In the genomic region with DNA sequence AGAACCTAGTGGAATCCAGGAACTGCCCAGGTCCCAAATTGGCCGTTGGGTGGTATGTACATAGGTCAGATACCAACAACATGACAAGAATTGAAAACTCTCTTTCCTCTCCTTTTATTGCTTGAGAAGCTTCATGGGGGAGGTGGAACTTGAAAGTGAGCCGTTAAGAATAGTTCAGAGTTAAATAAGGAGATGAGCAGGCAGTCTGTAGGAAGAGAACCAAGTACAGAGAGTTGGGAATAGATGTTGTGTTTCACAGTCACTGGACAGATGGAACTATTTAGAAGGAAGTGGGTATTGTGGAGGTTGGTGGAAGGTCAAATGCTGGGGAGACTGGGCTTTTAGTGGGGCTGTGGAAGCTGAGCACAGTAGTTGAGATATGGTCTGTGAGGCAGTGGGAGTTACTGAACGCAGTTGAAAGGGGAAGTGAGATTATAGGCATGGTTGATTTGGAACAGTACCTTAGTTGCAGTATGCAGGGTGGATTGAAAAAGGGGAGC, we compare ENCODE assay signal across 11 cellular contexts. TPM values are rescaled to one million over a fixed set of nuclear protein-coding genes. Genes with fewer than 3 reads are reported as not detected.
DNase-seq lines count a peak whose midpoint lies in the region; ATAC-seq, FAIRE-seq and TF ChIP-seq lines count a peak whose summit lies in the region.
"Had no signal": no experiment of that assay in that cellular context is flagged by ENCODE, and none has a peak within 500 bp of the region (broad histone marks: within the 10 kb centered on the region; RNA-seq: fewer than 3 reads in every experiment).

No MANE protein-coding gene starts in this region.

- intact Hi-C loops in HepG2 (cut with micrococcal nuclease; ENCODE audit: unreplicated experiment) = no loop called here
- intact Hi-C loops in psoas muscle (cut with DNase I) = no loop called here

- no peaks in the 10 kb centered on the region for H3K4me1 ChIP-seq in HepG2 (ENCODE audit: insufficient read depth, low read length)
- H3K4me1 ChIP-seq in psoas muscle = no peaks in the 10 kb centered on the region

- no peak for FAIRE-seq in HepG2 (lab: Jason Lieb, UNC)

- no peaks in the 10 kb centered on the region for H3K79me2 ChIP-seq in HepG2 (ENCODE audit: insufficient read depth, low read length)

- H3K4me2 ChIP-seq in HepG2 (ENCODE audit: low read depth, low read length) = no peak overlapping the region

- in situ Hi-C loops in HepG2 (cut with HindIII; ENCODE audit: extremely low pct_ligation_motif_present, low pct_unique_long_range_greater_than_20kb) = no loop called here

- H3K4me3 ChIP-seq in GM12864 (ENCODE audit: low read depth, low read length) (peak overlapping the region; percentile 0; the same call in 1 of the 2 replicates), HepG2 (replicated peaks in 1 of 3; ENCODE audit: insufficient read depth in 1 of 3, low read depth in 2 of 3, low read length in 3 of 3) (no peak overlapping the region), psoas muscle (no peak overlapping the region)

- H3K27me3 ChIP-seq in HepG2 (ENCODE audit: control insufficient read depth in 1 of 2, insufficient read depth in 2 of 2, low read length in 2 of 2) = no peaks in the 10 kb centered on the region
- no peaks in the 10 kb centered on the region for H3K27me3 ChIP-seq in psoas muscle (ENCODE audit: insufficient read depth in 3 of 3, low read length in 2 of 3)

- CTCF ChIA-PET in HepG2 (lab: Yijun Ruan, JAX; ENCODE audit: low intra/inter-chr PET ratio, low total read pairs) = no interaction called here

- TF ChIP-seq EP300 in HepG2 (IDR thresholded peaks at IDR 0.05; ENCODE audit: low read depth in 2 of 2, low read length in 2 of 2) = no peak
- no peak for TF ChIP-seq EP300 in HepG2 (CRISPR knock-in tag; IDR thresholded peaks at IDR 0.05; ENCODE audit: borderline replicate concordance)

- H4K20me1 ChIP-seq in HepG2 (ENCODE audit: insufficient read depth, low read length) = no peaks in the 10 kb centered on the region

- WGBS in HepG2 (ENCODE audit: low lambda C conversion rate) = 10% methylated on average over 3 of the region's 3 CpGs
- 70 to 71% (median 70%) methylated on average over 3 of the region's 3 CpGs for WGBS in psoas muscle, 3 donors

- TF ChIP-seq CTCF in GM12864 (IDR thresholded peaks at IDR 0.05; ENCODE audit: low read depth, low read length, missing control alignments) = no peak
- no peak for TF ChIP-seq CTCF in HepG2 (CRISPR knock-in tag; IDR thresholded peaks at IDR 0.05)
- no peak for TF ChIP-seq CTCF in psoas muscle (IDR thresholded peaks at IDR 0.05)

- no peaks in the 10 kb centered on the region for H3K36me3 ChIP-seq in HepG2 (replicated peaks in 1 of 2; ENCODE audit: control insufficient read depth in 1 of 2, insufficient read depth in 2 of 2, low read length in 2 of 2)
- no peaks in the 10 kb centered on the region for H3K36me3 ChIP-seq in psoas muscle (ENCODE audit: insufficient read depth in 1 of 2, low read depth in 1 of 2)

- ATAC-seq in GM19455 (IDR thresholded peaks at IDR 0.05; ENCODE audit: unreplicated experiment) (peak; percentile 98), HG03025 (IDR thresholded peaks at IDR 0.05; ENCODE audit: low FRiP score, unreplicated experiment) (peak; percentile 96), HepG2 (no peak), psoas muscle (no peak)

- no peak for TF ChIP-seq POLR2A in HepG2 (IDR thresholded peaks at IDR 0.05; ENCODE audit: insufficient read depth in 1 of 2, low read depth in 2 of 2, low read length in 2 of 2)

- peak; percentile 90 for DNase-seq in GM12864 (ENCODE audit: low read depth)
- peak; percentile 58 to 85 for DNase-seq in NOMO-1 (lab: John Stamatoyannopoulos, UW; ENCODE audit: unreplicated experiment in 2 of 2)
- no peak for DNase-seq in HepG2 (ENCODE audit: low spot score)
- DNase-seq in T1000 (lab: John Stamatoyannopoulos, UW) = no peak
- DNase-seq in psoas muscle = no peak
- DNase-seq in HuH-7 (ENCODE audit: low spot score) = no peak
- DNase-seq: effector CD4-positive, alpha-beta T cell; NCI-H187 treated with DMSO at 0.1 percent for 48 hours; occipital lobe had no signal

- H3K9ac ChIP-seq in HepG2 (ENCODE audit: insufficient read depth, low read depth, low read length) = no peak overlapping the region

- no peak overlapping the region for H2AFZ ChIP-seq in HepG2 (ENCODE audit: low read length)

- H3K9me3 ChIP-seq in HepG2 (ENCODE audit: low read length) (0 out of 2 replicates have a peak, but pooled peaks cover 15% of the 10 kb centered on the region), psoas muscle (peaks cover 10% of the 10 kb centered on the region)

- BruUV-seq in HepG2 (replicated peaks; lab: Mats Ljungman, UMichigan) = no TSS peak

- POLR2A ChIA-PET in HepG2 (lab: Yijun Ruan, JAX) = no interaction called here

- H3K27ac ChIP-seq in HepG2 (ENCODE audit: extremely low read length, insufficient read depth, low read length) (no peak overlapping the region), psoas muscle (no peak overlapping the region)

- no peak for TF ChIP-seq RAD21 in HepG2 (CRISPR knock-in tag; IDR thresholded peaks at IDR 0.05)

TF ChIP-seq in HepG2, 621 proteins besides CTCF, POLR2A, EP300 and RAD21 (continues in another document):
- TF ChIP-seq TRIM24 (CRISPR knock-in tag; IDR thresholded peaks at IDR 0.05) (no peak), ZNF678 (CRISPR knock-in tag; IDR thresholded peaks at IDR 0.05) (no peak), NFYB (CRISPR knock-in tag; IDR thresholded peaks at IDR 0.05) (no peak), ZNF256 (CRISPR knock-in tag; conservative IDR thresholded peaks at IDR 0.05) (no peak), XRCC5 (optimal IDR thresholded peaks at IDR 0.05; ENCODE audit: low read length) (no peak), SALL2 (CRISPR knock-in tag; IDR thresholded peaks at IDR 0.05) (no peak), SIN3B (IDR thresholded peaks at IDR 0.05; ENCODE audit: low read length) (no peak), POLR2G (IDR thresholded peaks at IDR 0.05; ENCODE audit: low read depth, low read length) (no peak), HDAC2 (CRISPR knock-in tag; IDR thresholded peaks at IDR 0.05) (no peak), ATAD3A (CRISPR knock-in tag; IDR thresholded peaks at IDR 0.05) (no peak), HNRNPL (IDR thresholded peaks at IDR 0.05; ENCODE audit: low read depth, low read length) (no peak), NR2F6 (IDR thresholded peaks at IDR 0.05) (no peak), NR2F6 (CRISPR knock-in tag; IDR thresholded peaks at IDR 0.05) (no peak), YEATS4 (CRISPR knock-in tag; IDR thresholded peaks at IDR 0.05; ENCODE audit: borderline replicate concordance) (no peak), ZNF747 (CRISPR knock-in tag; IDR thresholded peaks at IDR 0.05; ENCODE audit: borderline replicate concordance) (no peak), TBX3 (IDR thresholded peaks at IDR 0.05; ENCODE audit: borderline replicate concordance) (no peak), HOXA3 (CRISPR knock-in tag; IDR thresholded peaks at IDR 0.05) (no peak)
- TF ChIP-seq, protein P1, sequence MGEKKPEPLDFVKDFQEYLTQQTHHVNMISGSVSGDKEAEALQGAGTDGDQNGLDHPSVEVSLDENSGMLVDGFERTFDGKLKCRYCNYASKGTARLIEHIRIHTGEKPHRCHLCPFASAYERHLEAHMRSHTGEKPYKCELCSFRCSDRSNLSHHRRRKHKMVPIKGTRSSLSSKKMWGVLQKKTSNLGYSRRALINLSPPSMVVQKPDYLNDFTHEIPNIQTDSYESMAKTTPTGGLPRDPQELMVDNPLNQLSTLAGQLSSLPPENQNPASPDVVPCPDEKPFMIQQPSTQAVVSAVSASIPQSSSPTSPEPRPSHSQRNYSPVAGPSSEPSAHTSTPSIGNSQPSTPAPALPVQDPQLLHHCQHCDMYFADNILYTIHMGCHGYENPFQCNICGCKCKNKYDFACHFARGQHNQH (CRISPR knock-in tag; IDR thresholded peaks at IDR 0.05) = no peak
- TF ChIP-seq, protein P2, sequence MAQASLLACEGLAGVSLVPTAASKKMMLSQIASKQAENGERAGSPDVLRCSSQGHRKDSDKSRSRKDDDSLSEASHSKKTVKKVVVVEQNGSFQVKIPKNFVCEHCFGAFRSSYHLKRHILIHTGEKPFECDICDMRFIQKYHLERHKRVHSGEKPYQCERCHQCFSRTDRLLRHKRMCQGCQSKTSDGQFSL (CRISPR knock-in tag; IDR thresholded peaks at IDR 0.05) = no peak
- TF ChIP-seq, protein P3, sequence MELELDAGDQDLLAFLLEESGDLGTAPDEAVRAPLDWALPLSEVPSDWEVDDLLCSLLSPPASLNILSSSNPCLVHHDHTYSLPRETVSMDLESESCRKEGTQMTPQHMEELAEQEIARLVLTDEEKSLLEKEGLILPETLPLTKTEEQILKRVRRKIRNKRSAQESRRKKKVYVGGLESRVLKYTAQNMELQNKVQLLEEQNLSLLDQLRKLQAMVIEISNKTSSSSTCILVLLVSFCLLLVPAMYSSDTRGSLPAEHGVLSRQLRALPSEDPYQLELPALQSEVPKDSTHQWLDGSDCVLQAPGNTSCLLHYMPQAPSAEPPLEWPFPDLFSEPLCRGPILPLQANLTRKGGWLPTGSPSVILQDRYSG (CRISPR knock-in tag; IDR thresholded peaks at IDR 0.05) = no peak

RNA-seq across cellular contexts. Expression of a gene that starts 26.4 kb away (rescaled TPM):
- 2.8 and 3.1 TPM in 2 replicates for total RNA-seq in HepG2 (2016; rRNA removed; fragmentation: Illumina TruSeq; extraction: Trizol)
- total RNA-seq in HepG2 (2016; cell fraction: cytosol; rRNA removed; fragmentation: Illumina TruSeq; extraction: Trizol; ENCODE audit: low read depth) = 0.91 and 1.7 TPM in 2 replicates
- 1.8 and 2.8 TPM in 2 replicates for total RNA-seq in HepG2 (2016; cell fraction: insoluble cytoplasmic fraction; rRNA removed; fragmentation: Illumina TruSeq; extraction: Trizol)
- 3.5 and 4.2 TPM in 2 replicates for total RNA-seq in HepG2 (2016; cell fraction: membrane; rRNA removed; fragmentation: Illumina TruSeq; extraction: Trizol)
- 3.7 and 4.1 TPM in 2 replicates for total RNA-seq in HepG2 (2016; cell fraction: nucleus; rRNA removed; fragmentation: Illumina TruSeq; extraction: Trizol)
- 0.78 and 0.79 TPM in 2 replicates for polyA plus RNA-seq in HepG2 (2011; rRNA removed)
- polyA plus RNA-seq in HepG2 (2011; cell fraction: cytosol; rRNA removed) = 0.56 and 0.59 TPM in 2 replicates
- polyA plus RNA-seq in HepG2 (2011; cell fraction: nucleus; rRNA removed) = 1.0 and 1.1 TPM in 2 replicates
- polyA plus RNA-seq in HepG2 (2012) = 0.80 and 1.4 TPM in 2 replicates
- polyA plus RNA-seq in HepG2 (2016; cell fraction: cytosol; fragmentation: Illumina TruSeq; extraction: Trizol; ENCODE audit: low read depth) = 1.2 TPM in 2 replicates
- polyA plus RNA-seq in HepG2 (2016; cell fraction: insoluble cytoplasmic fraction; fragmentation: Illumina TruSeq; extraction: Trizol; ENCODE audit: low read depth) = 2.7 and 2.9 TPM in 2 replicates
- 2.8 and 3.0 TPM in 2 replicates for polyA plus RNA-seq in HepG2 (2016; cell fraction: membrane; fragmentation: Illumina TruSeq; extraction: Trizol; ENCODE audit: low read depth)
- 3.4 and 3.6 TPM in 2 replicates for polyA plus RNA-seq in HepG2 (2016; cell fraction: nucleus; fragmentation: Illumina TruSeq; extraction: Trizol; ENCODE audit: insufficient read depth, low read depth)
- 0.37 and 2.5 TPM in 2 replicates for polyA minus RNA-seq in HepG2 (2011; rRNA and poly(A)+ RNA removed; ENCODE audit: low replicate concordance)
- polyA minus RNA-seq in HepG2 (2011; cell fraction: cytosol; rRNA and poly(A)+ RNA removed) = 0.18 and 0.79 TPM in 2 replicates
- 1.4 and 1.9 TPM in 2 replicates for polyA minus RNA-seq in HepG2 (2011; cell fraction: nucleus; rRNA and poly(A)+ RNA removed)
- 1 to 10 TPM; 1.7 to 3.4 (median 2.3) TPM for total RNA-seq in psoas muscle
- under 1 TPM; 0.59 to 0.99 (median 0.76) TPM for polyA plus RNA-seq in psoas muscle

Comparison
In these comparisons a context has a peak if more than half of its experiments do, and no peak if none do; other contexts are left out.
1. DNase-seq: peak in GM12864 (single experiment) and NOMO-1 (2 of 2); none in HepG2 (single experiment), T1000 (single experiment), psoas muscle (0 of 2) and HuH-7 (single experiment).
2. ATAC-seq: peak in GM19455 (single experiment) and HG03025 (single experiment); none in HepG2 (single experiment) and psoas muscle (0 of 4).